In the genomic region with DNA sequence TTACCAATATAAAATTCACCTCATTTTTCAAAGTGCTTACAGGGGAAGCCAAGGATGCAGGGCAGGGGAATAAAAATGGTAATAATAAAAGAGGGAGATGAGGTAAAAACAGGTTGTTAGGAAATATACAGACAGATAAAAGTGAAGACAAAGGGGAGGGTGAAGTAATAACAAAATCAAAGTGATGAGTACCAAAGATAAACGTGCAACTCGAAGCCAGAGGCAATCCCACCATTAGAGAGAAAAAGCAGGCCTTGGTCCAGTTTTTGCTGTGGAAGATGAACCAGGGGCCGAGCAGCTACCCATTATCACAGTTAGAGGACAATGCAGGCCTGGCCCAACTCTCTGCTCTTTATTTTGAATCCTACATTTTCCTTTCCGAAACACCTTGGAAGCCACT, we compare ENCODE assay signal across 22 cellular contexts.
A peak's percentile ranks its signal among the peaks of the same experiment; 100 is the strongest.
DNase-seq lines count a peak whose midpoint lies in the region; ATAC-seq, FAIRE-seq and TF ChIP-seq lines count a peak whose summit lies in the region.
"Had no signal": no experiment of that assay in that cellular context is flagged by ENCODE, and none has a peak within 500 bp of the region (broad histone marks: within the 10 kb centered on the region; RNA-seq: fewer than 3 reads in every experiment).

No MANE protein-coding gene starts in this region.

- no peaks in the 10 kb centered on the region for H3K27me3 Mint-ChIP-seq in GM23338 (ENCODE audit: insufficient read depth, low read depth, poor library complexity)
- H3K27me3 Mint-ChIP-seq: CD4-positive, alpha-beta T cell had no signal

- CTCF ChIA-PET in SK-N-SH (lab: Yijun Ruan, JAX), result interaction anchor here (0.6 to 2.1 kb wide), 6 partner anchors 9 to 752 kb away, joined by 3 to 13 read pairs (median 3); no protein-coding TSS in a partner anchor
- CTCF ChIA-PET in H1 (lab: Charles Lee; ENCODE audit: partially characterized antibody), result interaction anchor here (0.9 to 1.4 kb wide), 5 partner anchors 23 to 228 kb away, joined by 3 to 5 read pairs (median 4); no protein-coding TSS in a partner anchor

- H2AFZ ChIP-seq in SK-N-SH (ENCODE audit: low read depth) (no peak overlapping the region), GM23338 (peak overlapping the region; percentile 8; the same call in 1 of the 2 replicates), H1 (ENCODE audit: low read length) (0 out of 2 replicates have a peak overlapping the region, but pooled peaks have one; percentile 1)

- H2AK5ac ChIP-seq in H1 (ENCODE audit: low read depth, low read length), result no peak overlapping the region

- H3K9me3 ChIP-seq in SK-N-SH (no peaks in the 10 kb centered on the region), H1 (ENCODE audit: insufficient read depth in 2 of 2, low read depth in 1 of 2, low read length in 1 of 2) (no peaks in the 10 kb centered on the region)
- H3K9me3 ChIP-seq: A549, Caco-2 had no signal

- H3K4me2 ChIP-seq in SK-N-SH (no peak overlapping the region), GM23338 (no peak overlapping the region), H1 (ENCODE audit: insufficient read depth in 1 of 2, low read depth in 2 of 2, low read length in 2 of 2) (no peak overlapping the region)
- H3K4me2 ChIP-seq: A549; BLaER1 treated with 17β-estradiol and CSF1 and Interleukin-3, amounts not matched to agents 10 nM and 100 nM had no signal

- no peak overlapping the region for H3K14ac ChIP-seq in H1 (ENCODE audit: insufficient read length)

- peaks cover 24% of the 10 kb centered on the region for H3K4me1 Mint-ChIP-seq in GM23338

- no peak for FAIRE-seq in H1 (lab: Jason Lieb, UNC)
- FAIRE-seq: A549, D721Med, G401.6, GM12891, GM19239 had no signal

- H4K5ac ChIP-seq in H1 (ENCODE audit: insufficient read length, low read depth, low read length), result no peak overlapping the region

- H3K56ac ChIP-seq in H1 (replicated peaks; ENCODE audit: insufficient read length, low read depth, low read length), result no peak overlapping the region

- WGBS in SK-N-SH (ENCODE audit: low lambda C conversion rate), result 50% methylated on average over 4 of the region's 4 CpGs
- 87% methylated on average over 4 of the region's 4 CpGs; no CpG with 5 or more reads in 1 of the 2 experiments for WGBS in H1 (ENCODE audit: extremely low coverage in 1 of 2, insufficient coverage in 1 of 2, insufficient read length in 1 of 2, insufficient replicate concordance in 2 of 2, low coverage in 1 of 2, low lambda C conversion rate in 2 of 2, missing lambda C conversion rate in 1 of 2), 2 experiments

- no peak overlapping the region for H2BK12ac ChIP-seq in H1 (ENCODE audit: low read depth, low read length)

- no peak overlapping the region for H4K8ac ChIP-seq in H1 (ENCODE audit: extremely low read depth, insufficient read depth, low read length)

- H3K9me2 ChIP-seq in SK-N-SH (no peaks in the 10 kb centered on the region), GM23338 (ENCODE audit: insufficient read depth) (no peaks in the 10 kb centered on the region)

- H2BK20ac ChIP-seq in H1 (ENCODE audit: low read length), result no peak overlapping the region

- no peaks in the 10 kb centered on the region for H3K9me3 Mint-ChIP-seq in GM23338

- H3K36me3 Mint-ChIP-seq in GM23338 (ENCODE audit: low read depth), result no peaks in the 10 kb centered on the region
- H3K36me3 Mint-ChIP-seq: CD8-positive, alpha-beta T cell had no signal

- H3K4me1 ChIP-seq in SK-N-SH (ENCODE audit: control insufficient read depth in 1 of 2, insufficient read depth in 2 of 2, low read depth in 1 of 2, low read length in 1 of 2), result peaks cover 4 to 16% of the 10 kb centered on the region in 2 experiments; a peak in 3 of 4 replicates
- peaks cover 14% of the 10 kb centered on the region for H3K4me1 ChIP-seq in GM23338 (ENCODE audit: insufficient read depth)
- H3K4me1 ChIP-seq in H1 (replicated peaks in 1 of 4; ENCODE audit: control insufficient read depth in 3 of 4, insufficient read depth in 4 of 4, low read length in 3 of 4), result peaks cover 0 to 7% (median 0%) of the 10 kb centered on the region in 4 experiments; a peak in 1 of 7 replicates
- H3K4me1 ChIP-seq: A549; BLaER1 treated with 17β-estradiol and CSF1 and Interleukin-3, amounts not matched to agents 10 nM and 100 nM; Caco-2 had no signal

- no peaks in the 10 kb centered on the region for H3K27me3 ChIP-seq in SK-N-SH (ENCODE audit: insufficient read depth)
- H3K27me3 ChIP-seq in GM23338 (ENCODE audit: insufficient read depth), result no peaks in the 10 kb centered on the region
- no peaks in the 10 kb centered on the region; a peak in 1 of 7 replicates for H3K27me3 ChIP-seq in H1 (replicated peaks in 1 of 4; ENCODE audit: control insufficient read depth in 3 of 4, extremely low read depth in 1 of 4, insufficient read depth in 3 of 4, low read length in 3 of 4)
- H3K27me3 ChIP-seq: BLaER1 treated with 17β-estradiol and CSF1 and Interleukin-3, amounts not matched to agents 10 nM and 100 nM had no signal

- H4K20me1 ChIP-seq in SK-N-SH (ENCODE audit: insufficient read depth) (no peaks in the 10 kb centered on the region), GM23338 (replicated peaks; ENCODE audit: insufficient read depth) (no peaks in the 10 kb centered on the region), H1 (replicated peaks in 1 of 2; ENCODE audit: control insufficient read depth in 1 of 2, insufficient read depth in 2 of 2, low read length in 2 of 2) (no peaks in the 10 kb centered on the region)
- H4K20me1 ChIP-seq: BLaER1 treated with 17β-estradiol and CSF1 and Interleukin-3, amounts not matched to agents 10 nM and 100 nM had no signal

- H3F3A ChIP-seq in SK-N-SH (replicated peaks; ENCODE audit: insufficient read depth) (no peaks in the 10 kb centered on the region), GM23338 (replicated peaks; ENCODE audit: low read depth) (no peaks in the 10 kb centered on the region)

- no peaks in the 10 kb centered on the region for H3K23me2 ChIP-seq in H1 (ENCODE audit: low read depth, low read length)

- no peak overlapping the region for H2BK5ac ChIP-seq in H1 (ENCODE audit: low read depth, low read length)

- H3K4ac ChIP-seq in H1 (replicated peaks; ENCODE audit: insufficient read length, low read depth, low read length), result no peak overlapping the region

- ATAC-seq in SK-N-SH treated with all-trans-retinoic acid at 6 μM for 48 hours, result no peak
- no peak for ATAC-seq in GM23338
- ATAC-seq: A549; CD8-positive, alpha-beta T cell had no signal

- H3K36me3 ChIP-seq in SK-N-SH (replicated peaks in 1 of 2; ENCODE audit: control insufficient read depth in 1 of 2, insufficient read depth in 2 of 2, low read length in 1 of 2) (no peaks in the 10 kb centered on the region), GM23338 (ENCODE audit: insufficient read depth) (no peaks in the 10 kb centered on the region), H1 (ENCODE audit: control insufficient read depth in 2 of 4, insufficient read depth in 4 of 4, low read length in 3 of 4) (no peaks in the 10 kb centered on the region; a peak in 1 of 8 replicates)
- H3K36me3 ChIP-seq: BLaER1 treated with 17β-estradiol and CSF1 and Interleukin-3, amounts not matched to agents 10 nM and 100 nM had no signal

- POLR2A ChIA-PET in SK-N-SH (lab: Yijun Ruan, JAX) (no interaction called here), H1 (lab: Charles Lee; ENCODE audit: partially characterized antibody) (interaction anchor here (0.7 to 1.0 kb wide), 2 partner anchors 70 to 87 kb away, joined by 3 read pairs; no protein-coding TSS in a partner anchor)

- H3K4me3 Mint-ChIP-seq in GM23338, result no peak overlapping the region
- H3K4me3 Mint-ChIP-seq: B cell; CD4-positive, alpha-beta T cell; CD8-positive, alpha-beta T cell had no signal

- no peak for TF ChIP-seq RAD21 in SK-N-SH (IDR thresholded peaks at IDR 0.05; ENCODE audit: low read length)
- TF ChIP-seq RAD21 in H1 (IDR thresholded peaks at IDR 0.05 in 1 of 2, conservative IDR thresholded peaks at IDR 0.05 in 1 of 2; ENCODE audit: low read depth in 2 of 2, low read length in 2 of 2), result no peak

- no peak for TF ChIP-seq CTCF in SK-N-SH (IDR thresholded peaks at IDR 0.05)
- TF ChIP-seq CTCF in GM23338 (conservative IDR thresholded peaks at IDR 0.05; ENCODE audit: low read depth in 2 of 2), result no peak
- no peak for TF ChIP-seq CTCF in H1 (IDR thresholded peaks at IDR 0.05; ENCODE audit: control extremely low read depth in 1 of 3, insufficient read depth in 1 of 3, low read depth in 1 of 3, low read length in 3 of 3)

- TF ChIP-seq POLR2A in H1 (IDR thresholded peaks at IDR 0.05; ENCODE audit: control extremely low read depth in 1 of 2, low read depth in 2 of 2, low read length in 2 of 2), result no peak

- no peak overlapping the region for H2BK120ac ChIP-seq in H1 (replicated peaks; ENCODE audit: low read depth, low read length)

- H3K27ac ChIP-seq in SK-N-SH (ENCODE audit: low read depth in 2 of 2, low read length in 1 of 2), result peak overlapping the region in 1 of 2 experiments; percentile 89; a peak in 2 of 4 replicates
- H3K27ac ChIP-seq in GM23338 (ENCODE audit: low read depth), result no peak overlapping the region
- no peak overlapping the region for H3K27ac ChIP-seq in H1 (ENCODE audit: low read depth, low read length)
- H3K27ac ChIP-seq: 22Rv1; A549; BLaER1 treated with 17β-estradiol and CSF1 and Interleukin-3, amounts not matched to agents 10 nM and 100 nM; C4-2B had no signal

- H3K4me3 ChIP-seq in SK-N-SH (ENCODE audit: low read depth in 2 of 2, low read length in 1 of 2) (no peak overlapping the region), GM23338 (no peak overlapping the region), H1 (ENCODE audit: extremely low read depth in 1 of 4, insufficient read depth in 2 of 4, low read depth in 3 of 4, low read length in 4 of 4) (no peak overlapping the region)
- H3K4me3 ChIP-seq: A549; BLaER1 treated with 17β-estradiol and CSF1 and Interleukin-3, amounts not matched to agents 10 nM and 100 nM had no signal

- H3K79me2 ChIP-seq in SK-N-SH (ENCODE audit: insufficient read depth) (no peaks in the 10 kb centered on the region), GM23338 (replicated peaks; ENCODE audit: insufficient read depth) (no peaks in the 10 kb centered on the region), H1 (ENCODE audit: control insufficient read depth in 1 of 2, insufficient read depth in 2 of 2, low read length in 2 of 2) (no peaks in the 10 kb centered on the region)

- H3K27ac Mint-ChIP-seq in GM23338, result no peak overlapping the region
- H3K27ac Mint-ChIP-seq: B cell; CD4-positive, alpha-beta T cell; CD8-positive, alpha-beta T cell had no signal

- TF ChIP-seq EP300 in SK-N-SH (IDR thresholded peaks at IDR 0.05; ENCODE audit: borderline replicate concordance in 1 of 2, low read depth in 1 of 2, low read length in 1 of 2), result peak in 1 of 2 experiments; percentile 63; a peak in 2 of 4 replicates
- TF ChIP-seq EP300 in H1 (IDR thresholded peaks at IDR 0.05; ENCODE audit: borderline replicate concordance in 1 of 2, low read depth in 2 of 2, low read length in 2 of 2), result no peak

- DNase-seq in SK-N-SH, result peak; percentile 33
- DNase-seq in GM23338 (ENCODE audit: low spot score), result no peak
- no peak for DNase-seq in H1 (ENCODE audit: low read depth in 1 of 2, low spot score in 2 of 2)
- DNase-seq in anterior cingulate cortex (lab: John Stamatoyannopoulos, UW), result no peak
- DNase-seq in H4 (ENCODE audit: low spot score), result no peak
- DNase-seq: AML-193; Caco-2; Calu3; CD4-positive, alpha-beta T cell; CD8-positive, alpha-beta T cell; DMS79 treated with DMSO at 0.1 percent for 48 hours; GF-D8 had no signal

- H3K9ac ChIP-seq in SK-N-SH (no peak overlapping the region), H1 (replicated peaks in 1 of 4; ENCODE audit: extremely low read depth in 1 of 4, low read depth in 3 of 4, low read length in 3 of 4) (no peak overlapping the region)
- H3K9ac ChIP-seq: BLaER1 treated with 17β-estradiol and CSF1 and Interleukin-3, amounts not matched to agents 10 nM and 100 nM had no signal

- no peak overlapping the region for H2BK15ac ChIP-seq in H1 (ENCODE audit: low read length)

- H3K23ac ChIP-seq in H1 (ENCODE audit: insufficient read length), result no peak overlapping the region

- no peaks in the 10 kb centered on the region for H3K79me1 ChIP-seq in H1 (ENCODE audit: low read depth, low read length)

- H3K18ac ChIP-seq in H1 (ENCODE audit: extremely low read depth, low read length), result no peak overlapping the region; the same call in 1 of the 2 replicates

- H4K91ac ChIP-seq in H1 (replicated peaks; ENCODE audit: insufficient read length, low read length), result no peak overlapping the region
